8 cellular contexts compared by ENCODE assay signal in genomic region chr16:2026461-2027023, GRCh38. TPM values are rescaled to one million over a fixed set of nuclear protein-coding genes. Genes with fewer than 3 reads are reported as not detected.
DNase-seq lines count a peak whose midpoint lies in the region; ATAC-seq and TF ChIP-seq lines count a peak whose summit lies in the region.

NHERF2 (plus strand) TSS chr16:2026902; CDS start chr16:2027006, 104 bp downstream.

- peak within 1 kb of the TSS; percentile 86 for H3K18ac ChIP-seq in IMR-90 (ENCODE audit: low read depth, low read length)

- dilution Hi-C loops in IMR-90 (cut with HindIII; ENCODE audit: low sequenced_read_pairs, unreplicated experiment) = no loop called here

- H3K9ac ChIP-seq in IMR-90 (ENCODE audit: low read depth, low read length) = peak within 1 kb of the TSS; percentile 92

- H2BK5ac ChIP-seq in IMR-90 (ENCODE audit: low read depth, low read length, poor library complexity, severe bottlenecking) = peak within 1 kb of the TSS; percentile 82

- H2BK15ac ChIP-seq in IMR-90 (ENCODE audit: low read depth, low read length) = peak within 1 kb of the TSS; percentile 69; the same call in 1 of the 3 replicates

- H3K4me1 ChIP-seq in IMR-90 (ENCODE audit: control insufficient read depth, insufficient read depth, low read length) = peaks cover 20% of the 10 kb centered on the region

- no peaks in the 10 kb centered on the region for H3K27me3 ChIP-seq in IMR-90 (ENCODE audit: control insufficient read depth, insufficient read depth, low read length)

- H3K4ac ChIP-seq in IMR-90 (ENCODE audit: low read depth, low read length) = peak within 1 kb of the TSS; percentile 93

- peaks cover 1 to 7% (median 5%) of the 10 kb centered on the region in 7 donors for H3K9me3 Mint-ChIP-seq in CD14-positive monocyte

- H3K36me3 ChIP-seq in IMR-90 (ENCODE audit: control insufficient read depth, insufficient read depth, low read length) = peaks cover 16% of the 10 kb centered on the region; the same call in 1 of the 2 replicates

- 2% methylated on average over 26 of the region's 59 CpGs; no CpG with 5 or more reads in 1 of the 2 experiments for WGBS in IMR-90 (ENCODE audit: extremely low coverage in 2 of 2, insufficient read length in 1 of 2), 2 experiments
- 8 to 10% (median 8%) methylated on average over 41 to 59 of the region's 59 CpGs for WGBS in adipose tissue, 3 donors

- no TSS peak for BruUV-seq in IMR-90 (replicated peaks; lab: Mats Ljungman, UMichigan)

- peak within 1 kb of the TSS; percentile 85 for H2BK120ac ChIP-seq in IMR-90 (ENCODE audit: low read depth, low read length)

- peak within 1 kb of the TSS; percentile 85 to 86; a peak in 3 of 4 replicates for H4K8ac ChIP-seq in IMR-90 (ENCODE audit: low read depth in 2 of 2, low read length in 2 of 2)

- peak within 1 kb of the TSS; percentile 80 for H4K91ac ChIP-seq in IMR-90 (ENCODE audit: insufficient read depth, low read depth, low read length)

- TF ChIP-seq POLR2A in IMR-90 (IDR thresholded peaks at IDR 0.05; ENCODE audit: low read depth, low read length) = no peak

- H3K27ac Mint-ChIP-seq in CD14-positive monocyte = no peak within 1 kb of the TSS

- H3K4me3 Mint-ChIP-seq in CD14-positive monocyte = peak within 1 kb of the TSS; percentile 58 to 80

- DNase-seq in CD14-positive monocyte (ENCODE audit: low spot score) (no peak), IMR-90 (no peak), hepatic stellate cell (ENCODE audit: low spot score) (peak; percentile 75), sciatic nerve (ENCODE audit: low spot score) (no peak)

- H4K20me1 ChIP-seq in IMR-90 (ENCODE audit: insufficient read depth, low read length) = peaks cover 15% of the 10 kb centered on the region

- H2BK20ac ChIP-seq in IMR-90 (ENCODE audit: low read depth, low read length) = peak within 1 kb of the TSS; percentile 57

- peak within 1 kb of the TSS; percentile 94 for H3K23ac ChIP-seq in IMR-90 (ENCODE audit: low read depth, low read length)

- H3K27ac ChIP-seq in IMR-90 (ENCODE audit: insufficient read depth, low read length) (peak within 1 kb of the TSS; percentile 75), adipose tissue (ENCODE audit: low read depth, low read length) (no peak within 1 kb of the TSS)

- H2AK5ac ChIP-seq in IMR-90 (ENCODE audit: low read depth, low read length) = peak within 1 kb of the TSS; percentile 99

- peaks cover 19% of the 10 kb centered on the region for H3K4me1 Mint-ChIP-seq in CD14-positive monocyte

- H3K14ac ChIP-seq in IMR-90 (replicated peaks; ENCODE audit: low read depth, low read length) = peak within 1 kb of the TSS; percentile 97

- ATAC-seq in IMR-90 (ENCODE audit: low read depth) = peak; percentile 57
- peak; percentile 4 for ATAC-seq in sciatic nerve
- ATAC-seq in HG02970 (IDR thresholded peaks at IDR 0.05; ENCODE audit: low FRiP score, unreplicated experiment) = no peak
- no peak for ATAC-seq in HG02678 (IDR thresholded peaks at IDR 0.05; ENCODE audit: unreplicated experiment)
- ATAC-seq in GM19395 (IDR thresholded peaks at IDR 0.05; ENCODE audit: unreplicated experiment) = no peak

- H2AFZ ChIP-seq in IMR-90 (replicated peaks; ENCODE audit: low read length, poor library complexity) = peak within 1 kb of the TSS; percentile 93

- TF ChIP-seq RAD21 in IMR-90 (IDR thresholded peaks at IDR 0.05; ENCODE audit: low read length) = no peak

- peaks cover 5 to 6% of the 10 kb centered on the region in 2 donors for H3K36me3 Mint-ChIP-seq in CD14-positive monocyte

- H3K4me3 ChIP-seq in IMR-90 (ENCODE audit: insufficient read depth, low read depth, low read length) = peak within 1 kb of the TSS; percentile 70

- H3K9me3 ChIP-seq in IMR-90 (ENCODE audit: control insufficient read depth, insufficient read depth, low read length) = no peaks in the 10 kb centered on the region

- TF ChIP-seq CTCF in CD14-positive monocyte (IDR thresholded peaks at IDR 0.05) (no peak), IMR-90 (conservative IDR thresholded peaks at IDR 0.05; ENCODE audit: low read depth, low read length) (no peak)

- H3K79me1 ChIP-seq in IMR-90 (ENCODE audit: low read depth in 1 of 2, low read length in 2 of 2) = peaks cover 6 to 44% of the 10 kb centered on the region in 2 experiments

- POLR2A ChIA-PET in IMR-90 (lab: Charles Lee; ENCODE audit: unreplicated experiment) = interaction anchor here (0.6 kb wide), 1 partner anchor 130 kb away, joined by 6 read pairs; no protein-coding TSS in a partner anchor

- H4K5ac ChIP-seq in IMR-90 (ENCODE audit: low read depth, low read length) = peak within 1 kb of the TSS; percentile 96

- peak within 1 kb of the TSS; percentile 96 for H2AK9ac ChIP-seq in IMR-90 (replicated peaks; ENCODE audit: low read depth, low read length, poor library complexity)

- CTCF ChIA-PET in IMR-90 (lab: Yijun Ruan, JAX) = no interaction called here

- H3K27me3 Mint-ChIP-seq in CD14-positive monocyte (ENCODE audit: low read depth in 3 of 3) = peaks cover 38 to 61% (median 54%) of the 10 kb centered on the region in 3 donors

- peak within 1 kb of the TSS; percentile 97 for H3K4me2 ChIP-seq in IMR-90 (ENCODE audit: low read depth, low read length)

- peaks cover 9% of the 10 kb centered on the region for H3K9me1 ChIP-seq in IMR-90 (ENCODE audit: insufficient read depth, low read length)

- in situ Hi-C loops in IMR-90 (cut with MboI; ENCODE audit: low sequenced_read_pairs) = no loop called here

- intact Hi-C loops in CD14-positive monocyte (cut with micrococcal nuclease) (loop anchor here in 1 of 2 donors (5.0 kb wide), 1 partner anchor 121 kb away; the partner anchor contains the start of gene RAB26), IMR-90 (cut with micrococcal nuclease) (no loop called here), sciatic nerve (cut with DNase I) (loop anchor here (5.0 kb wide), 1 partner anchor 116 kb away; no protein-coding TSS in a partner anchor)

- no peak within 1 kb of the TSS; the same call in 1 of the 2 replicates for H3K56ac ChIP-seq in IMR-90 (ENCODE audit: extremely low read depth, insufficient read depth, low read length)

TF ChIP-seq in IMR-90, 13 proteins besides CTCF, POLR2A, EP300 and RAD21:
- TF ChIP-seq NFE2L2 (IDR thresholded peaks at IDR 0.05; ENCODE audit: low read depth, low read length) = no peak
- peak; percentile 8; the same call in 1 of the 2 replicates for TF ChIP-seq MXI1 (IDR thresholded peaks at IDR 0.05; ENCODE audit: borderline replicate concordance, low read depth, low read length)
- no peak for TF ChIP-seq MAFK (IDR thresholded peaks at IDR 0.05; ENCODE audit: low read depth, low read length)
- no peak for TF ChIP-seq ELK1 (IDR thresholded peaks at IDR 0.05; ENCODE audit: borderline replicate concordance, low read depth, low read length)
- TF ChIP-seq USF2 (IDR thresholded peaks at IDR 0.05; ENCODE audit: low read depth, low read length) = no peak
- TF ChIP-seq RCOR1 (IDR thresholded peaks at IDR 0.05; ENCODE audit: insufficient replicate concordance, low read length) = no peak

RNA-seq across cellular contexts. Expression of gene NHERF2, which starts in this region (rescaled TPM):
- polyA plus RNA-seq in CD14-positive monocyte = under 1 TPM; 0.66 to 0.78 TPM
- total RNA-seq in IMR-90 (2012; rRNA removed) = 18.6 and 20.8 TPM in 2 replicates
- 77.8 and 96.6 TPM in 2 replicates for polyA plus RNA-seq in IMR-90 (2012; rRNA removed)
- 98.1 and 126 TPM in 2 replicates for polyA plus RNA-seq in IMR-90 (2012; cell fraction: cytosol; rRNA removed)
- 54.5 and 134 TPM in 2 replicates for polyA plus RNA-seq in IMR-90 (2012; cell fraction: nucleus; rRNA removed; ENCODE audit: low replicate concordance)
- 100 to 1,000 TPM in 2 of 3 donors, 10 to 100 TPM in 1; 28.8 to 317 (median 232) TPM for polyA plus RNA-seq in adipose tissue
- 107 TPM for total RNA-seq in sciatic nerve

Comparison
In these comparisons a context has a peak if more than half of its experiments do, and no peak if none do; other contexts are left out.
1. RNA of gene NHERF2 (polyA plus RNA-seq): 28.8 to 317 TPM in adipose tissue and 54.5 to 134 TPM in IMR-90; 0.66 to 0.78 TPM in CD14-positive monocyte; every median in the first group is over 10 times any median in the second.
2. ATAC-seq: peak in IMR-90 (single experiment) and sciatic nerve (single experiment); none in HG02970 (single experiment), HG02678 (single experiment) and GM19395 (single experiment).